ENCODE assay signal across 8 cellular contexts in genomic region chr3:128993461-128994172, GRCh38. TPM values are rescaled to one million over a fixed set of nuclear protein-coding genes. Genes with fewer than 3 reads are reported as not detected.
A peak's percentile ranks its signal among the peaks of the same experiment; 100 is the strongest.
DNase-seq lines count a peak whose midpoint lies in the region; ATAC-seq and TF ChIP-seq lines count a peak whose summit lies in the region.

A gene with protein sequence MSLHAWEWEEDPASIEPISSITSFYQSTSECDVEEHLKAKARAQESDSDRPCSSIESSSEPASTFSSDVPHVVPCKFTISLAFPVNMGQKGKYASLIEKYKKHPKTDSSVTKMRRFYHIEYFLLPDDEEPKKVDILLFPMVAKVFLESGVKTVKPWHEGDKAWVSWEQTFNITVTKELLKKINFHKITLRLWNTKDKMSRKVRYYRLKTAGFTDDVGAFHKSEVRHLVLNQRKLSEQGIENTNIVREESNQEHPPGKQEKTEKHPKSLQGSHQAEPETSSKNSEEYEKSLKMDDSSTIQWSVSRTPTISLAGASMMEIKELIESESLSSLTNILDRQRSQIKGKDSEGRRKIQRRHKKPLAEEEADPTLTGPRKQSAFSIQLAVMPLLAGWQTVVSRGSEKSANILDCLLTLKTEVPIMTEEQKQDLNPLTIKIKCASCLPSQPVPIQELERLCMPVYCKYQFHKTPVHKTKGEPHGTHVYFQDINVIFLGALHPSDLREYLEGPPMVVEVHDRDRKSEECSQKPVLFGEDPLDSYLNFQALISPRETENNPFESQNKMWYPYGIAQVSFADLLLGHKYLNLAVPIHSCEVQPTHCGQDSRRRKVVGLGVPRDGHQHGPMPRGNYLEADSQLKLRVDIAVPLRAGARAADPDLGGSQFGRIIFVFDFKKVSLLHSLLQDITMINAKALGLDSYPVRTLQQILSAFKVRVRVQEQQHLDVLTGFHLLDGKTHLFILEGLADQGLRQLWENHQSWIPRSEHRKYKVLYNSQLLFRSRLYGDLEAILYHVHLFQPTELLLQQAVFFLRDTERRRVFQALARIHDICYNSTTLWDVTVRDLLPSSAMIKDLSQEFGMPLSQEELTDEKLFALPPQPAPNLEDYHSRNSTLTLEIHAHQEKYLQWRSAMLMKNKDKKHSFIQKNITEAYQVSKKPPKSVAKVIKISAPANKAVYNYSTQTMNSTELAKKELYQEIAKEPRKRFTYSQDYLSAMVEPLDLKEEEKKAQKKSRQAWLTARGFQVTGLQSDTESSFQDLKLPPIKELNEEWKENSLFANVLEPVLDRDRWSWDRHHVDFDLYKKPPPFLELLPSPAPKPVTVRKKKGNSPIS (minus strand): TSS chr3:128994076. CDS start chr3:128993304, 772 bp downstream.

- H3K14ac ChIP-seq in trophoblast cell (ENCODE audit: low read length), result peak within 1 kb of the TSS; percentile 7

- H3K4ac ChIP-seq in trophoblast cell (ENCODE audit: low read depth, low read length), result no peak within 1 kb of the TSS

- H3F3A ChIP-seq in SK-N-SH (replicated peaks; ENCODE audit: insufficient read depth), result no peaks in the 10 kb centered on the region

- no peak within 1 kb of the TSS for H4K91ac ChIP-seq in trophoblast cell (ENCODE audit: low read depth, low read length)

- no peaks in the 10 kb centered on the region for H3K9me2 ChIP-seq in SK-N-SH

- TF ChIP-seq EP300 in SK-N-SH (IDR thresholded peaks at IDR 0.05; ENCODE audit: borderline replicate concordance in 1 of 2, low read depth in 1 of 2, low read length in 1 of 2), result no peak

- no peak within 1 kb of the TSS for H3K9ac ChIP-seq in SK-N-SH
- H3K9ac ChIP-seq in trophoblast cell (ENCODE audit: low read length), result no peak within 1 kb of the TSS

- H3K79me2 ChIP-seq in SK-N-SH (ENCODE audit: insufficient read depth), result no peaks in the 10 kb centered on the region
- H3K79me2 ChIP-seq in trophoblast cell (ENCODE audit: control insufficient read depth, insufficient read depth, low read length, poor library complexity), result no peaks in the 10 kb centered on the region

- no peak within 1 kb of the TSS for H2BK5ac ChIP-seq in trophoblast cell (ENCODE audit: low read depth, low read length, poor library complexity)

- H3K4me3 ChIP-seq in Caco-2 (ENCODE audit: low read depth, low read length) (peak within 1 kb of the TSS; percentile 35), SK-N-SH (ENCODE audit: low read depth in 2 of 2, low read length in 1 of 2) (peak within 1 kb of the TSS; percentile 43 to 52), heart right ventricle (peak within 1 kb of the TSS in 9 of 10 donors; percentile 17 to 59 (median 52)), trophoblast cell (ENCODE audit: low read depth, low read length) (peak within 1 kb of the TSS; percentile 64), thyroid gland (replicated peaks in 1 of 3) (peak within 1 kb of the TSS in 1 of 3 donors; percentile 39)

- no peaks in the 10 kb centered on the region for H3K36me3 ChIP-seq in Caco-2 (ENCODE audit: control insufficient read depth, insufficient read depth, low read length)
- H3K36me3 ChIP-seq in SK-N-SH (replicated peaks in 1 of 2; ENCODE audit: control insufficient read depth in 1 of 2, insufficient read depth in 2 of 2, low read length in 1 of 2), result no peaks in the 10 kb centered on the region
- no peaks in the 10 kb centered on the region for H3K36me3 ChIP-seq in heart right ventricle
- H3K36me3 ChIP-seq in trophoblast cell (ENCODE audit: control insufficient read depth in 1 of 2, insufficient read depth in 2 of 2, low read length in 2 of 2), result no peaks in the 10 kb centered on the region
- no peaks in the 10 kb centered on the region for H3K36me3 ChIP-seq in thyroid gland

- no peak within 1 kb of the TSS for H2BK120ac ChIP-seq in trophoblast cell (ENCODE audit: insufficient read depth, low read length, poor library complexity)

- H2AK5ac ChIP-seq in trophoblast cell (ENCODE audit: low read length), result no peak within 1 kb of the TSS

- H3K9me3 ChIP-seq in Caco-2, result no peaks in the 10 kb centered on the region
- no peaks in the 10 kb centered on the region for H3K9me3 ChIP-seq in SK-N-SH
- no peaks in the 10 kb centered on the region for H3K9me3 ChIP-seq in heart right ventricle
- peaks cover 1% of the 10 kb centered on the region for H3K9me3 ChIP-seq in trophoblast cell (ENCODE audit: insufficient read depth, low read depth, low read length)
- H3K9me3 ChIP-seq in thyroid gland, result no peaks in the 10 kb centered on the region

- intact Hi-C loops in Caco-2 (cut with micrococcal nuclease; ENCODE audit: unreplicated experiment), result no loop called here
- intact Hi-C loops in heart right ventricle (cut with DNase I), result loop anchor here in 1 of 10 donors (5.0 kb wide), 1 partner anchor 34 kb away; no protein-coding TSS in a partner anchor
- intact Hi-C loops in thyroid gland (cut with DNase I), result no loop called here

- H3K9me3 Mint-ChIP-seq in Caco-2 (ENCODE audit: unreplicated experiment), result no peaks in the 10 kb centered on the region
- H3K9me3 Mint-ChIP-seq in activated naive CD8-positive, alpha-beta T cell (ENCODE audit: low read depth), result no peaks in the 10 kb centered on the region

- DNase-seq in Caco-2, result peak; percentile 82 to 89
- peak; percentile 72 for DNase-seq in M059J (ENCODE audit: low read depth)
- DNase-seq in SK-N-SH, result peak; percentile 97
- DNase-seq in heart right ventricle, result peak; percentile 88 to 89
- peak; percentile 82 to 91 for DNase-seq in trophoblast cell
- peak; percentile 89 for DNase-seq in thyroid gland

- ATAC-seq in GM21717 (IDR thresholded peaks at IDR 0.05; ENCODE audit: unreplicated experiment), result peak; percentile 87
- peak; percentile 94 to 99 (median 98) for ATAC-seq in heart right ventricle

- peak in 1 of 2 donors; percentile 59 for TF ChIP-seq POLR2A in thyroid gland (IDR thresholded peaks at IDR 0.05)

- TF ChIP-seq CTCF in Caco-2 (IDR thresholded peaks at IDR 0.05; ENCODE audit: insufficient read depth in 1 of 2, low read depth in 1 of 2, low read length in 1 of 2, severe bottlenecking in 1 of 2, unreplicated experiment in 1 of 2) (no peak), SK-N-SH (IDR thresholded peaks at IDR 0.05) (no peak), heart right ventricle (IDR thresholded peaks at IDR 0.05) (no peak), thyroid gland (IDR thresholded peaks at IDR 0.05) (no peak)

- H3K27ac ChIP-seq in SK-N-SH (ENCODE audit: low read depth in 2 of 2, low read length in 1 of 2) (no peak within 1 kb of the TSS), heart right ventricle (peak within 1 kb of the TSS in 1 of 10 donors; percentile 73), trophoblast cell (ENCODE audit: low read depth, low read length) (no peak within 1 kb of the TSS), thyroid gland (no peak within 1 kb of the TSS)

- H3K27me3 Mint-ChIP-seq in Caco-2 (ENCODE audit: insufficient read depth, unreplicated experiment), result no peaks in the 10 kb centered on the region
- H3K27me3 Mint-ChIP-seq in activated naive CD8-positive, alpha-beta T cell, result no peaks in the 10 kb centered on the region

- POLR2A ChIA-PET in Caco-2 (lab: Charles Lee) (interaction anchor here (0.5 to 1.1 kb wide), 7 partner anchors 10 to 285 kb away, joined by 3 to 7 read pairs (median 3); partner anchors contain the start of genes HMCES and RAB43), SK-N-SH (lab: Yijun Ruan, JAX) (interaction anchor here (0.7 to 1.1 kb wide), 3 partner anchors 17 to 128 kb away, joined by 3 to 4 read pairs (median 3); no protein-coding TSS in a partner anchor)

- H3K27ac Mint-ChIP-seq in Caco-2 (ENCODE audit: unreplicated experiment), result peak within 1 kb of the TSS; percentile 50
- H3K27ac Mint-ChIP-seq in activated naive CD8-positive, alpha-beta T cell, result no peak within 1 kb of the TSS

- no peaks in the 10 kb centered on the region for H3K79me1 ChIP-seq in trophoblast cell (ENCODE audit: low read length)

- WGBS in SK-N-SH (ENCODE audit: low lambda C conversion rate), result 73% methylated on average over 16 of the region's 57 CpGs
- WGBS in heart right ventricle, 2 donors, result 8 to 13% methylated on average over 57 of the region's 57 CpGs
- no CpG with 5 or more reads among the region's 57 CpGs for WGBS in trophoblast cell (ENCODE audit: extremely low coverage, insufficient coverage, insufficient read length)
- 21 to 26% methylated on average over 15 to 34 of the region's 57 CpGs for WGBS in thyroid gland, 2 donors

- no peak within 1 kb of the TSS for H4K8ac ChIP-seq in trophoblast cell (ENCODE audit: low read depth, low read length)

- no peaks in the 10 kb centered on the region for H3K27me3 ChIP-seq in Caco-2 (replicated peaks; ENCODE audit: control insufficient read depth, insufficient read depth, low read length)
- H3K27me3 ChIP-seq in SK-N-SH (ENCODE audit: insufficient read depth), result peaks cover 21% of the 10 kb centered on the region
- peaks cover 0 to 8% (median 0%) of the 10 kb centered on the region in 7 donors for H3K27me3 ChIP-seq in heart right ventricle
- H3K27me3 ChIP-seq in trophoblast cell (ENCODE audit: insufficient read depth, low read length), result peaks cover 2% of the 10 kb centered on the region
- H3K27me3 ChIP-seq in thyroid gland, result no peaks in the 10 kb centered on the region

- H3K4me1 Mint-ChIP-seq in Caco-2 (ENCODE audit: low read depth, unreplicated experiment), result peaks cover 6% of the 10 kb centered on the region
- H3K4me1 Mint-ChIP-seq in activated naive CD8-positive, alpha-beta T cell (ENCODE audit: low read depth), result peaks cover 35% of the 10 kb centered on the region

- BruUV-seq in Caco-2 (replicated peaks; lab: Mats Ljungman, UMichigan), result no TSS peak

- CTCF ChIA-PET in Caco-2 (lab: Charles Lee) (interaction anchor here (1.5 to 1.6 kb wide), 2 partner anchors 11 to 24 kb away, joined by 7 to 13 read pairs; no protein-coding TSS in a partner anchor), SK-N-SH (lab: Yijun Ruan, JAX) (interaction anchor here (0.8 to 5.4 kb wide), 6 partner anchors 11 to 252 kb away, joined by 3 to 43 read pairs (median 4); no protein-coding TSS in a partner anchor)

- H3K4me3 Mint-ChIP-seq in Caco-2 (ENCODE audit: unreplicated experiment), result peak within 1 kb of the TSS; percentile 70
- peak within 1 kb of the TSS; percentile 81 for H3K4me3 Mint-ChIP-seq in activated naive CD8-positive, alpha-beta T cell

- no peak within 1 kb of the TSS for H4K12ac ChIP-seq in trophoblast cell (ENCODE audit: low read depth, low read length)

- H3K18ac ChIP-seq in trophoblast cell (ENCODE audit: low read length), result no peak within 1 kb of the TSS

- H2AFZ ChIP-seq in SK-N-SH (ENCODE audit: low read depth) (peak within 1 kb of the TSS; percentile 76), trophoblast cell (ENCODE audit: insufficient read depth, low read length, poor library complexity) (peak within 1 kb of the TSS; percentile 28)

- H2BK12ac ChIP-seq in trophoblast cell (ENCODE audit: low read length), result no peak within 1 kb of the TSS

- H3K4me1 ChIP-seq in Caco-2 (peaks cover 5% of the 10 kb centered on the region; the same call in 1 of the 2 replicates), SK-N-SH (ENCODE audit: control insufficient read depth in 1 of 2, insufficient read depth in 2 of 2, low read depth in 1 of 2, low read length in 1 of 2) (peaks cover 0 to 15% of the 10 kb centered on the region in 2 experiments; a peak in 1 of 4 replicates), heart right ventricle (peaks cover 0 to 20% (median 13%) of the 10 kb centered on the region in 9 donors), trophoblast cell (ENCODE audit: control insufficient read depth in 1 of 2, insufficient read depth in 2 of 2, low read length in 2 of 2) (peaks cover 7 to 8% of the 10 kb centered on the region in 2 experiments), thyroid gland (peaks cover 13 to 16% of the 10 kb centered on the region in 2 donors)

- H3K4me2 ChIP-seq in SK-N-SH, result peak within 1 kb of the TSS; percentile 69
- peak within 1 kb of the TSS; percentile 89 for H3K4me2 ChIP-seq in trophoblast cell (ENCODE audit: low read length)

- no peak for TF ChIP-seq RAD21 in SK-N-SH (IDR thresholded peaks at IDR 0.05; ENCODE audit: low read length)

- H3K36me3 Mint-ChIP-seq in Caco-2 (ENCODE audit: insufficient read depth, unreplicated experiment), result no peaks in the 10 kb centered on the region
- peaks cover 3% of the 10 kb centered on the region for H3K36me3 Mint-ChIP-seq in activated naive CD8-positive, alpha-beta T cell

- no peak within 1 kb of the TSS for H3K23ac ChIP-seq in trophoblast cell (ENCODE audit: low read length)

- H4K20me1 ChIP-seq in SK-N-SH (ENCODE audit: insufficient read depth), result no peaks in the 10 kb centered on the region

RNA-seq across cellular contexts. Expression of the gene that starts here (rescaled TPM):
- total RNA-seq in Caco-2 (2022), result 4.5 and 5.9 TPM in 2 replicates
- total RNA-seq in M059J (2014; rRNA removed; shearing (Covaris generic)), result 0.27 TPM in 1 of 2 replicates, not detected in the other
- polyA plus RNA-seq in SK-N-SH (2012; rRNA removed), result not detected in 2 replicates
- 0.04 and 0.07 TPM in 2 replicates for polyA plus RNA-seq in SK-N-SH (2012; cell fraction: cytosol; rRNA removed)
- not detected in 2 replicates for polyA plus RNA-seq in SK-N-SH (2012; cell fraction: nucleus; rRNA removed)
- 1 to 10 TPM in 2 of 10 donors, under 1 TPM in 8; 0.12 to 1.2 (median 0.41) TPM for total RNA-seq in heart right ventricle
- under 1 TPM; 0.12 to 0.44 TPM for polyA plus RNA-seq in heart right ventricle
- polyA plus RNA-seq in trophoblast cell (2013), result 0.10 and 0.15 TPM in 2 replicates
- 1 to 10 TPM in 1 of 4 donors, under 1 TPM in 3; 0.40 to 2.5 (median 0.57) TPM for total RNA-seq in thyroid gland

Comparison
In these comparisons a context has a peak if more than half of its experiments do, and no peak if none do; other contexts are left out.
1. Peak in DNase-seq in M059J; RNA of the gene not detected or under 1 TPM.
2. Peak in DNase-seq, H3K4me3 ChIP-seq and H3K4me2 ChIP-seq in SK-N-SH; RNA of the gene not detected or under 1 TPM.